ENCODE assay signal across 14 cellular contexts in genomic region chr15:64148168-64148567, GRCh38. TPM values are rescaled to one million over a fixed set of nuclear protein-coding genes. Genes with fewer than 3 reads are reported as not detected.
DNase-seq lines count a peak whose midpoint lies in the region; ATAC-seq and TF ChIP-seq lines count a peak whose summit lies in the region.
"Had no signal": no experiment of that assay in that cellular context is flagged by ENCODE, and none has a peak within 500 bp of the region (broad histone marks: within the 10 kb centered on the region; RNA-seq: fewer than 3 reads in every experiment).

No MANE protein-coding gene starts in this region.

- no peaks in the 10 kb centered on the region for H3K36me3 ChIP-seq in PC-3 (ENCODE audit: low read depth, low read length)

- H3K27ac ChIP-seq in PC-3 (ENCODE audit: low read length) (no peak overlapping the region), coronary artery (no peak overlapping the region)
- H3K27ac ChIP-seq: C4-2B had no signal

- no peak overlapping the region for H3K4me2 ChIP-seq in PC-3 (ENCODE audit: low read length)

- ATAC-seq in PC-3: no peak
- ATAC-seq in HG03025 (IDR thresholded peaks at IDR 0.05; ENCODE audit: low FRiP score, unreplicated experiment): no peak
- no peak for ATAC-seq in HG03159 (IDR thresholded peaks at IDR 0.05; ENCODE audit: unreplicated experiment)
- ATAC-seq: HCT116 had no signal

- CTCF ChIA-PET in PC-3 (lab: Charles Lee): no interaction called here

- peaks cover 10% of the 10 kb centered on the region for H3K27me3 ChIP-seq in PC-3 (ENCODE audit: low read length)

- DNase-seq in PC-3 (no peak), coronary artery (ENCODE audit: low spot score) (peak; percentile 8), posterior vena cava (ENCODE audit: low spot score) (peak; percentile 26), NCI-H774 (lab: John Stamatoyannopoulos, UW) (no peak)
- DNase-seq: Caco-2; CD4-positive, alpha-beta T cell; GF-D8; GOT3; HFFc6 had no signal

- no peak for TF ChIP-seq CTCF in PC-3 (conservative IDR thresholded peaks at IDR 0.05; ENCODE audit: low read depth, low read length)
- no peak for TF ChIP-seq CTCF in coronary artery (IDR thresholded peaks at IDR 0.05)

- intact Hi-C loops in PC-3 (cut with micrococcal nuclease) (no loop called here), posterior vena cava (cut with DNase I) (no loop called here)

- BruUV-seq in PC-3 (replicated peaks; lab: Mats Ljungman, UMichigan): TSS peak; percentile 9

- no peaks in the 10 kb centered on the region for H3K79me2 ChIP-seq in PC-3 (ENCODE audit: low read length)

- no peaks in the 10 kb centered on the region for H3K9me2 ChIP-seq in PC-3 (replicated peaks; ENCODE audit: low read length)

- no peaks in the 10 kb centered on the region for H3F3A ChIP-seq in PC-3 (ENCODE audit: low read length, unreplicated experiment)

- H3K9ac ChIP-seq in PC-3 (ENCODE audit: low read length): no peak overlapping the region

- no peaks in the 10 kb centered on the region for H3K9me3 ChIP-seq in PC-3 (ENCODE audit: low read length)
- H3K9me3 ChIP-seq: Caco-2 had no signal

- H3K4me3 ChIP-seq in PC-3 (ENCODE audit: low read length): no peak overlapping the region
- no peak overlapping the region for H3K4me3 ChIP-seq in coronary artery

- no peaks in the 10 kb centered on the region for H4K20me1 ChIP-seq in PC-3 (ENCODE audit: low read length)

- H3K4me1 ChIP-seq in PC-3 (ENCODE audit: insufficient read depth, low read length): no peaks in the 10 kb centered on the region; the same call in 1 of the 2 replicates

- H2AFZ ChIP-seq in PC-3 (ENCODE audit: low read length): no peak overlapping the region

- POLR2A ChIA-PET in PC-3 (lab: Charles Lee; ENCODE audit: unreplicated experiment): no interaction called here

RNA-seq across cellular contexts. Expression of gene SNX22, which starts 3.4 kb away (rescaled TPM):
- total RNA-seq in PC-3 (2014; rRNA removed): 0.77 TPM in 1 of 2 replicates, not detected in the other
- under 1 TPM in 1 of 2 donors, not detected in 1; 0.38 TPM for total RNA-seq in posterior vena cava
- total RNA-seq: Daoy had no signal

RNA-seq across cellular contexts. Expression of gene PPIB, which starts 14.7 kb away (rescaled TPM):
- total RNA-seq in PC-3 (2014; rRNA removed) (410 and 450 TPM in 2 replicates), posterior vena cava (100 to 1,000 TPM; 351 to 457 TPM)

RNA-seq across cellular contexts. Expression of gene SNX1, which starts 52.4 kb away (rescaled TPM):
- total RNA-seq in PC-3 (2014; rRNA removed) (24.3 and 62.3 TPM in 2 replicates), posterior vena cava (100 to 1,000 TPM; 114 to 130 TPM)

RNA-seq across cellular contexts. Expression of gene CIAO2A, which starts 54.5 kb away (rescaled TPM):
- total RNA-seq in PC-3 (2014; rRNA removed): 83.7 and 92.4 TPM in 2 replicates
- total RNA-seq in posterior vena cava: 10 to 100 TPM; 22.8 to 26.0 TPM

Comparison
In these comparisons a context has a peak if more than half of its experiments do, and no peak if none do; other contexts are left out.
1. DNase-seq: peak in coronary artery (single experiment) and posterior vena cava (single experiment); none in PC-3 (single experiment) and NCI-H774 (single experiment).